Comparison of ENCODE assay signal across 10 cellular contexts in genomic region chr1:1173793-1174415, GRCh38. TPM values are rescaled to one million over a fixed set of nuclear protein-coding genes. Genes with fewer than 3 reads are reported as not detected.
DNase-seq lines count a peak whose midpoint lies in the region; ATAC-seq and TF ChIP-seq lines count a peak whose summit lies in the region.
"Had no signal": no experiment of that assay in that cellular context is flagged by ENCODE, and none has a peak within 500 bp of the region (broad histone marks: within the 10 kb centered on the region; RNA-seq: fewer than 3 reads in every experiment).

TSS of gene TTLL10 (plus strand) at chr1:1173880. CDS start at chr1:1179216, 5,336 bp downstream.

- POLR2A ChIA-PET in activated CD4-positive, alpha-beta memory T cell treated with anti-CD3 and anti-CD28 coated beads for 36 hours (lab: Charles Lee), result interaction anchor here (0.6 to 1.3 kb wide), 2 partner anchors 70 to 161 kb away, joined by 3 to 5 read pairs; partner anchors contain the start of gene ISG15

- CTCF ChIA-PET in activated CD4-positive, alpha-beta memory T cell treated with anti-CD3 and anti-CD28 coated beads for 36 hours (lab: Charles Lee), result interaction anchor here (0.8 kb wide), 1 partner anchor 51 kb away, joined by 3 read pairs; no protein-coding TSS in a partner anchor

- no peaks in the 10 kb centered on the region for H3K36me3 ChIP-seq in heart left ventricle

- H3K36me3 Mint-ChIP-seq in activated CD4-positive, alpha-beta memory T cell treated with anti-CD3 and anti-CD28 coated beads for 36 hours, result no peaks in the 10 kb centered on the region

- H3K4me1 ChIP-seq in heart left ventricle, result peaks cover 0 to 9% (median 0%) of the 10 kb centered on the region in 12 donors

- peaks cover 12% of the 10 kb centered on the region for H3K4me1 Mint-ChIP-seq in activated CD4-positive, alpha-beta memory T cell treated with anti-CD3 and anti-CD28 coated beads for 36 hours (ENCODE audit: low read depth)

- no peak for TF ChIP-seq CTCF in heart left ventricle (IDR thresholded peaks at IDR 0.05)

- H3K27me3 Mint-ChIP-seq in activated CD4-positive, alpha-beta memory T cell treated with anti-CD3 and anti-CD28 coated beads for 36 hours, result peaks cover 10% of the 10 kb centered on the region

- H3K27ac ChIP-seq in heart left ventricle, result no peak within 1 kb of the TSS
- H3K27ac ChIP-seq: 22Rv1 had no signal

- H3K27me3 ChIP-seq in heart left ventricle, result peaks cover 22 to 91% (median 66%) of the 10 kb centered on the region in 9 donors

- no peak within 1 kb of the TSS for H3K27ac Mint-ChIP-seq in activated CD4-positive, alpha-beta memory T cell treated with anti-CD3 and anti-CD28 coated beads for 36 hours

- H3K9me3 Mint-ChIP-seq in activated CD4-positive, alpha-beta memory T cell treated with anti-CD3 and anti-CD28 coated beads for 36 hours, result no peaks in the 10 kb centered on the region

- 13 to 23% (median 16%) methylated on average over 13 to 35 of the region's 35 CpGs for WGBS in heart left ventricle, 4 donors

- no peaks in the 10 kb centered on the region for H3K9me3 ChIP-seq in heart left ventricle

- no peak within 1 kb of the TSS for H3K4me3 Mint-ChIP-seq in activated CD4-positive, alpha-beta memory T cell treated with anti-CD3 and anti-CD28 coated beads for 36 hours

- TF ChIP-seq POLR2A in heart left ventricle (IDR thresholded peaks at IDR 0.05), result no peak
- no peak for TF ChIP-seq POLR2A in GM18505 (IDR thresholded peaks at IDR 0.05; ENCODE audit: borderline replicate concordance, extremely low read depth, insufficient read depth, insufficient read length)

- intact Hi-C loops in activated CD4-positive, alpha-beta memory T cell treated with anti-CD3 and anti-CD28 coated beads for 36 hours (cut with micrococcal nuclease), result loop anchor here (5.0 kb wide), 1 partner anchor 108 kb away; the partner anchor contains the start of gene SCNN1D
- intact Hi-C loops in heart left ventricle (cut with DNase I), result no loop called here

- no peak within 1 kb of the TSS for H3K4me3 ChIP-seq in heart left ventricle

- ATAC-seq in heart left ventricle (peak in 1 of 4 donors; percentile 40), GM18505 (IDR thresholded peaks at IDR 0.05; ENCODE audit: unreplicated experiment) (no peak)

- DNase-seq in DMS79 treated with DMSO at 0.1 percent for 48 hours (lab: John Stamatoyannopoulos, UW), result peak; percentile 5
- DNase-seq in DMS79 (lab: John Stamatoyannopoulos, UW), result no peak
- DNase-seq in activated CD4-positive, alpha-beta memory T cell treated with anti-CD3 and anti-CD28 coated beads for 36 hours, result peak; percentile 59
- DNase-seq in heart left ventricle, result peak in 4 of 5 donors; percentile 7 to 66 (median 24)
- peak; percentile 24 to 39 for DNase-seq in stimulated activated CD4-positive, alpha-beta T cell treated with anti-CD3 and anti-CD28 coated beads, Interleukin-4, amount 100 ng/mL, for 4 hours
- no peak for DNase-seq in NCI-H69 (lab: John Stamatoyannopoulos, UW)
- no peak for DNase-seq in SIG-M5 treated with dmso at 0.1 percent for 504 hours (lab: John Stamatoyannopoulos, UW; ENCODE audit: unreplicated experiment)
- DNase-seq: NCI-H226 had no signal

RNA-seq across cellular contexts. Expression of gene TTLL10, which starts in this region (rescaled TPM):
- total RNA-seq in activated CD4-positive, alpha-beta memory T cell treated with anti-CD3 and anti-CD28 coated beads for 36 hours, result not detected
- under 1 TPM in 5 of 9 donors, not detected in 4; 0.14 to 0.53 (median 0.27) TPM for total RNA-seq in heart left ventricle
- under 1 TPM; 0.03 to 0.19 TPM for polyA plus RNA-seq in heart left ventricle

Comparison
In these comparisons a context has a peak if more than half of its experiments do, and no peak if none do; other contexts are left out.
1. DNase-seq: peak in DMS79 treated with DMSO at 0.1 percent for 48 hours (single experiment) and stimulated activated CD4-positive, alpha-beta T cell treated with anti-CD3 and anti-CD28 coated beads, Interleukin-4, amount 100 ng/mL, for 4 hours (2 of 2); none in DMS79 (single experiment), NCI-H69 (single experiment) and SIG-M5 treated with dmso at 0.1 percent for 504 hours (single experiment).
2. Peak in DNase-seq in activated CD4-positive, alpha-beta memory T cell treated with anti-CD3 and anti-CD28 coated beads for 36 hours; RNA of the gene not detected or under 1 TPM.
3. Peak in DNase-seq in heart left ventricle; RNA of the gene not detected or under 1 TPM.